ENCODE assay signal across 19 cellular contexts in the genomic region with DNA sequence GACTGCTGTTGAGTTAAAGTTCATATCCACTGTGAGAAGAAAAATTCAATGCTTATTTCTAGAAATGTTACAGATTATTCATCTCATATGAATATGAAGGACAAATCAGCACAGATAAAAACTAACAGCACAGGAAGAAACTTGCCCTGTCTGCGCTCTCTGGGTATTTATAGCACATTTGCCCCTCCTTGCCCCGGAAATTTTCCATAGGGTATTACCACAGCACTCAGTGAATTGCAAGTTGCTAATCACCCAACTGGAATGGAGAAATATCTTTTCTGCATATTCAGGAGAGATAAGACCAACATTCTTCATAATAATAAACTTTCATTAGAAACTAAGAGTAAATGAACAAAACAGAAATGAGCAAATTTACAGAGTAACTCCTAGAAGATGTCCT.
DNase-seq lines count a peak whose midpoint lies in the region; ATAC-seq, FAIRE-seq and TF ChIP-seq lines count a peak whose summit lies in the region.
"Had no signal": no experiment of that assay in that cellular context is flagged by ENCODE, and none has a peak within 500 bp of the region (broad histone marks: within the 10 kb centered on the region; RNA-seq: fewer than 3 reads in every experiment).

No MANE protein-coding gene starts in this region.

- dilution Hi-C loops in keratinocyte (cut with MboI; ENCODE audit: extremely low pct_ligation_motif_present, low sequenced_read_pairs), result no loop called here

- peak overlapping the region; percentile 52 to 80 (median 67) for H3K4me2 ChIP-seq in BLaER1 treated with 17β-estradiol and CSF1 and Interleukin-3, amounts not matched to agents 10 nM and 100 nM
- peak overlapping the region; percentile 68 for H3K4me2 ChIP-seq in keratinocyte (ENCODE audit: control insufficient read depth, extremely low read depth, insufficient read depth, low read depth, low read length)
- H3K4me2 ChIP-seq: PC-9 had no signal

- peaks cover 17 to 19% of the 10 kb centered on the region in 2 donors for H3K9me3 Mint-ChIP-seq in stimulated activated naive CD8-positive, alpha-beta T cell treated with anti-CD3 and anti-CD28 coated beads, Interleukin-15, amount 100 ng/mL, for 72 hours

- no peaks in the 10 kb centered on the region for H3K36me3 ChIP-seq in BLaER1 treated with 17β-estradiol and CSF1 and Interleukin-3, amounts not matched to agents 10 nM and 100 nM
- no peaks in the 10 kb centered on the region for H3K36me3 ChIP-seq in adipocyte (ENCODE audit: control insufficient read depth, insufficient read depth, low read length, severe bottlenecking)
- H3K36me3 ChIP-seq in keratinocyte (ENCODE audit: control insufficient read depth in 2 of 2, extremely low read depth in 1 of 2, insufficient read depth in 2 of 2, low read length in 2 of 2), result no peaks in the 10 kb centered on the region
- H3K36me3 ChIP-seq: SJSA1 had no signal

- peak; percentile 86 for FAIRE-seq in keratinocyte (lab: Jason Lieb, UNC)
- FAIRE-seq: A204.1, G401.6 had no signal

- H3K79me2 ChIP-seq in keratinocyte (ENCODE audit: control insufficient read depth, insufficient read depth, low read length), result no peaks in the 10 kb centered on the region

- H3K4me1 Mint-ChIP-seq in stimulated activated naive CD8-positive, alpha-beta T cell treated with anti-CD3 and anti-CD28 coated beads, Interleukin-15, amount 100 ng/mL, for 72 hours, result peaks cover 7% of the 10 kb centered on the region
- H3K4me1 Mint-ChIP-seq: CD14-positive monocyte had no signal

- H3K27ac Mint-ChIP-seq in stimulated activated naive CD8-positive, alpha-beta T cell treated with anti-CD3 and anti-CD28 coated beads, Interleukin-15, amount 100 ng/mL, for 72 hours, result no peak overlapping the region
- H3K27ac Mint-ChIP-seq: CD14-positive monocyte had no signal

- TF ChIP-seq CTCF in keratinocyte (optimal IDR thresholded peaks at IDR 0.05 in 1 of 3, IDR thresholded peaks at IDR 0.05 in 1 of 3, conservative IDR thresholded peaks at IDR 0.05 in 1 of 3; ENCODE audit: extremely low read depth in 1 of 3, insufficient read depth in 2 of 3, low read length in 3 of 3), result no peak

- peaks cover 0 to 15% (median 9%) of the 10 kb centered on the region in 11 experiments; a peak in 12 of 22 replicates for H3K9me3 ChIP-seq in BLaER1 treated with 17β-estradiol and CSF1 and Interleukin-3, amounts not matched to agents 10 nM and 100 nM (replicated peaks in 1 of 11)
- no peaks in the 10 kb centered on the region for H3K9me3 ChIP-seq in adipocyte (ENCODE audit: control insufficient read depth, low read length)
- H3K9me3 ChIP-seq in keratinocyte (ENCODE audit: control insufficient read depth, low read depth, low read length), result no peaks in the 10 kb centered on the region
- H3K9me3 ChIP-seq: SJSA1 had no signal

- no peak overlapping the region for H3K4me3 ChIP-seq in BLaER1 treated with 17β-estradiol and CSF1 and Interleukin-3, amounts not matched to agents 10 nM and 100 nM
- H3K4me3 ChIP-seq in adipocyte (ENCODE audit: low read length) (no peak overlapping the region), keratinocyte (ENCODE audit: control insufficient read depth in 2 of 3, extremely low read depth in 1 of 3, insufficient read depth in 2 of 3, low read depth in 1 of 3, low read length in 3 of 3) (peak overlapping the region in 1 of 3 experiments; percentile 51)
- H3K4me3 ChIP-seq: PC-9, SJSA1 had no signal

- H2AFZ ChIP-seq in keratinocyte (ENCODE audit: control insufficient read depth, low read length), result peak overlapping the region; percentile 25
- H2AFZ ChIP-seq: PC-9 had no signal

- ATAC-seq in stimulated activated naive CD8-positive, alpha-beta T cell treated with anti-CD3 and anti-CD28 coated beads, Interleukin-15, amount 100 ng/mL, for 72 hours, result no peak
- ATAC-seq: HCT116 had no signal

- peak overlapping the region in 5 of 11 experiments; percentile 6 to 59 (median 24); a peak in 6 of 22 replicates for H3K27ac ChIP-seq in BLaER1 treated with 17β-estradiol and CSF1 and Interleukin-3, amounts not matched to agents 10 nM and 100 nM
- H3K27ac ChIP-seq in epithelial cell of prostate (peak overlapping the region; percentile 93), keratinocyte (ENCODE audit: control insufficient read depth, insufficient read depth, low read length) (peak overlapping the region; percentile 78)
- H3K27ac ChIP-seq: PC-9, SJSA1 had no signal

- H3K27me3 Mint-ChIP-seq in stimulated activated naive CD8-positive, alpha-beta T cell treated with anti-CD3 and anti-CD28 coated beads, Interleukin-15, amount 100 ng/mL, for 72 hours, result peaks cover 23% of the 10 kb centered on the region

- H3K27me3 ChIP-seq in BLaER1 treated with 17β-estradiol and CSF1 and Interleukin-3, amounts not matched to agents 10 nM and 100 nM, result no peaks in the 10 kb centered on the region
- H3K27me3 ChIP-seq in adipocyte (replicated peaks; ENCODE audit: control insufficient read depth, insufficient read depth, low read length), result no peaks in the 10 kb centered on the region
- H3K27me3 ChIP-seq in keratinocyte (ENCODE audit: control insufficient read depth, extremely low read depth, insufficient read depth, low read length), result no peaks in the 10 kb centered on the region
- H3K27me3 ChIP-seq: SJSA1 had no signal

- H3K9ac ChIP-seq in BLaER1 treated with 17β-estradiol and CSF1 and Interleukin-3, amounts not matched to agents 10 nM and 100 nM, result no peak overlapping the region
- H3K9ac ChIP-seq in adipocyte (ENCODE audit: low read length), result no peak overlapping the region
- peak overlapping the region; percentile 14 for H3K9ac ChIP-seq in keratinocyte (ENCODE audit: control insufficient read depth, extremely low read depth, insufficient read depth, low read length)

- H3K4me3 Mint-ChIP-seq in stimulated activated naive CD8-positive, alpha-beta T cell treated with anti-CD3 and anti-CD28 coated beads, Interleukin-15, amount 100 ng/mL, for 72 hours, result no peak overlapping the region
- H3K4me3 Mint-ChIP-seq: CD14-positive monocyte had no signal

- intact Hi-C loops in cardiac septum (cut with DNase I), result no loop called here

- peaks cover 18 to 26% (median 21%) of the 10 kb centered on the region in 10 experiments for H3K4me1 ChIP-seq in BLaER1 treated with 17β-estradiol and CSF1 and Interleukin-3, amounts not matched to agents 10 nM and 100 nM
- peaks cover 25% of the 10 kb centered on the region for H3K4me1 ChIP-seq in adipocyte (ENCODE audit: control insufficient read depth, insufficient read depth, low read length)
- peaks cover 37% of the 10 kb centered on the region for H3K4me1 ChIP-seq in keratinocyte (ENCODE audit: control insufficient read depth, extremely low read depth, insufficient read depth, low read length)
- H3K4me1 ChIP-seq: SJSA1 had no signal

- no peaks in the 10 kb centered on the region for H3K9me1 ChIP-seq in keratinocyte (ENCODE audit: control insufficient read depth, extremely low read depth, insufficient read depth, low read length)

- DNase-seq in adipocyte (ENCODE audit: low read depth) (peak; percentile 23), epithelial cell of prostate (ENCODE audit: low read depth, low spot score) (peak; percentile 39), keratinocyte (ENCODE audit: low read depth, low spot score) (no peak), D341Med (ENCODE audit: low spot score) (no peak), cardiac septum (ENCODE audit: low spot score) (no peak)
- DNase-seq in activated naive CD4-positive, alpha-beta T cell (lab: John Stamatoyannopoulos, UW), result no peak
- DNase-seq in stimulated activated naive CD8-positive, alpha-beta T cell treated with anti-CD3 and anti-CD28 coated beads, Interleukin-15, amount 100 ng/mL, for 72 hours, result no peak
- DNase-seq: MV-4-11, NCI-H1417 treated with DMSO at 0.1 percent for 48 hours, NCI-H2029 treated with DMSO at 0.1 percent for 48 hours, NCI-H446 treated with DMSO at 0.1 percent for 48 hours, NCI-H774, PC-9 had no signal

- H4K20me1 ChIP-seq in BLaER1 treated with 17β-estradiol and CSF1 and Interleukin-3, amounts not matched to agents 10 nM and 100 nM, result no peaks in the 10 kb centered on the region
- H4K20me1 ChIP-seq in keratinocyte (ENCODE audit: control insufficient read depth, extremely low read depth, insufficient read depth, low read length), result no peaks in the 10 kb centered on the region

Comparison
In these comparisons a context has a peak if more than half of its experiments do, and no peak if none do; other contexts are left out.
1. DNase-seq: peak in adipocyte (single experiment) and epithelial cell of prostate (single experiment); none in keratinocyte (single experiment), D341Med (single experiment), cardiac septum (single experiment), activated naive CD4-positive, alpha-beta T cell (0 of 4) and stimulated activated naive CD8-positive, alpha-beta T cell treated with anti-CD3 and anti-CD28 coated beads, Interleukin-15, amount 100 ng/mL, for 72 hours (0 of 2).